Comparison of ENCODE assay signal across 2 cellular contexts in genomic region chr7:2249744-2250323, GRCh38.
TF ChIP-seq lines count a peak whose summit lies in the region.

No MANE protein-coding gene starts in this region.

TF ChIP-seq in IMR-90, 13 proteins besides CTCF, POLR2A, EP300 and RAD21:
- no peak for TF ChIP-seq FOS (IDR thresholded peaks at IDR 0.05; ENCODE audit: low read depth, low read length)
- no peak for TF ChIP-seq MAZ (IDR thresholded peaks at IDR 0.05; ENCODE audit: borderline replicate concordance, low read depth, low read length)
- no peak for TF ChIP-seq NFE2L2 (IDR thresholded peaks at IDR 0.05; ENCODE audit: low read depth, low read length)
- TF ChIP-seq, protein P1, sequence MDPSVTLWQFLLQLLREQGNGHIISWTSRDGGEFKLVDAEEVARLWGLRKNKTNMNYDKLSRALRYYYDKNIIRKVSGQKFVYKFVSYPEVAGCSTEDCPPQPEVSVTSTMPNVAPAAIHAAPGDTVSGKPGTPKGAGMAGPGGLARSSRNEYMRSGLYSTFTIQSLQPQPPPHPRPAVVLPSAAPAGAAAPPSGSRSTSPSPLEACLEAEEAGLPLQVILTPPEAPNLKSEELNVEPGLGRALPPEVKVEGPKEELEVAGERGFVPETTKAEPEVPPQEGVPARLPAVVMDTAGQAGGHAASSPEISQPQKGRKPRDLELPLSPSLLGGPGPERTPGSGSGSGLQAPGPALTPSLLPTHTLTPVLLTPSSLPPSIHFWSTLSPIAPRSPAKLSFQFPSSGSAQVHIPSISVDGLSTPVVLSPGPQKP (IDR thresholded peaks at IDR 0.05; ENCODE audit: borderline replicate concordance, low read depth, low read length) = no peak
- no peak for TF ChIP-seq RCOR1 (IDR thresholded peaks at IDR 0.05; ENCODE audit: insufficient replicate concordance, low read length)
- TF ChIP-seq, protein P2, sequence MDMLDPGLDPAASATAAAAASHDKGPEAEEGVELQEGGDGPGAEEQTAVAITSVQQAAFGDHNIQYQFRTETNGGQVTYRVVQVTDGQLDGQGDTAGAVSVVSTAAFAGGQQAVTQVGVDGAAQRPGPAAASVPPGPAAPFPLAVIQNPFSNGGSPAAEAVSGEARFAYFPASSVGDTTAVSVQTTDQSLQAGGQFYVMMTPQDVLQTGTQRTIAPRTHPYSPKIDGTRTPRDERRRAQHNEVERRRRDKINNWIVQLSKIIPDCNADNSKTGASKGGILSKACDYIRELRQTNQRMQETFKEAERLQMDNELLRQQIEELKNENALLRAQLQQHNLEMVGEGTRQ (IDR thresholded peaks at IDR 0.05; ENCODE audit: low read depth, low read length) = no peak
- no peak for TF ChIP-seq MXI1 (IDR thresholded peaks at IDR 0.05; ENCODE audit: borderline replicate concordance, low read depth, low read length)
- no peak for TF ChIP-seq CHD1 (IDR thresholded peaks at IDR 0.05; ENCODE audit: low read depth, low read length)
- no peak for TF ChIP-seq RFX5 (IDR thresholded peaks at IDR 0.05; ENCODE audit: low read depth, low read length)
- no peak for TF ChIP-seq SMC3 (IDR thresholded peaks at IDR 0.05; ENCODE audit: low read depth, low read length)
- no peak for TF ChIP-seq MAFK (IDR thresholded peaks at IDR 0.05; ENCODE audit: low read depth, low read length)
- TF ChIP-seq BHLHE40 (IDR thresholded peaks at IDR 0.05; ENCODE audit: low read depth, low read length) = no peak
- no peak for TF ChIP-seq CEBPB (IDR thresholded peaks at IDR 0.05; ENCODE audit: low read depth, low read length)

TF ChIP-seq in H1, 55 proteins besides CTCF, POLR2A, EP300 and RAD21:
- TF ChIP-seq CREB1 (IDR thresholded peaks at IDR 0.05) (no peak), CHD2 (IDR thresholded peaks at IDR 0.05; ENCODE audit: low read length) (no peak), EGR1 (IDR thresholded peaks at IDR 0.05; ENCODE audit: borderline replicate concordance, low read depth, low read length) (no peak), SP1 (IDR thresholded peaks at IDR 0.05; ENCODE audit: low read depth, low read length) (no peak), JUND (IDR thresholded peaks at IDR 0.05; ENCODE audit: low read length) (no peak), POLR2AphosphoS5 (IDR thresholded peaks at IDR 0.05; ENCODE audit: low read depth, low read length) (no peak; the same call in 1 of the 2 replicates), CEBPB (IDR thresholded peaks at IDR 0.05; ENCODE audit: low read depth, low read length) (no peak), GABPA (IDR thresholded peaks at IDR 0.05; ENCODE audit: borderline replicate concordance, insufficient read depth, low read length) (no peak), KDM5A (IDR thresholded peaks at IDR 0.05; ENCODE audit: low read length) (no peak), YY1 (IDR thresholded peaks at IDR 0.05; ENCODE audit: low read depth, low read length) (no peak), KDM1A (IDR thresholded peaks at IDR 0.05; ENCODE audit: borderline replicate concordance, low read length) (no peak), KDM4A (IDR thresholded peaks at IDR 0.05; ENCODE audit: low read depth, low read length, severe bottlenecking) (no peak), ASH2L (IDR thresholded peaks at IDR 0.05; ENCODE audit: low read length) (no peak), GTF2F1 (IDR thresholded peaks at IDR 0.05; ENCODE audit: borderline replicate concordance, low read depth, low read length) (no peak), CHD7 (IDR thresholded peaks at IDR 0.05; ENCODE audit: insufficient replicate concordance, low read length) (no peak), RNF2 (IDR thresholded peaks at IDR 0.05; ENCODE audit: borderline replicate concordance, low read depth, low read length, missing control alignments, poor library complexity, severe bottlenecking) (no peak), ATF2 (IDR thresholded peaks at IDR 0.05; ENCODE audit: low read length) (no peak), TCF12 (IDR thresholded peaks at IDR 0.05; ENCODE audit: low read depth, low read length) (no peak), SRF (IDR thresholded peaks at IDR 0.05; ENCODE audit: low read depth, low read length) (no peak)
